20 cellular contexts compared by ENCODE assay signal in genomic region chr12:32331133-32331532, GRCh38.
DNase-seq lines count a peak whose midpoint lies in the region; ATAC-seq, FAIRE-seq and TF ChIP-seq lines count a peak whose summit lies in the region.
"Had no signal": no experiment of that assay in that cellular context is flagged by ENCODE, and none has a peak within 500 bp of the region (broad histone marks: within the 10 kb centered on the region; RNA-seq: fewer than 3 reads in every experiment).

No MANE protein-coding gene starts in this region.

- no peak overlapping the region for H3K4me3 Mint-ChIP-seq in activated T-helper 1 cell treated with anti-CD3 and anti-CD28 coated beads, Interleukin-12 subunit alpha, Interleukin-12 subunit beta, Interleukin-2, Interleukin-4 antibody, amounts not matched to agents 30 ng/mL and 10 ng/mL and 1 ng/mL, durations not matched to agents 14 hours and 24 hours and 36 hours
- H3K4me3 Mint-ChIP-seq: activated naive CD8-positive, alpha-beta T cell treated with anti-CD3 and anti-CD28 coated beads, Interleukin-2, amount 50 U/mL, for 24 hours; CD8-positive, alpha-beta memory T cell; neural progenitor cell had no signal

- no peak for ATAC-seq in GM18520 (IDR thresholded peaks at IDR 0.05; ENCODE audit: unreplicated experiment)
- ATAC-seq in HG03159 (IDR thresholded peaks at IDR 0.05; ENCODE audit: unreplicated experiment): no peak
- ATAC-seq in HG03175 (IDR thresholded peaks at IDR 0.05; ENCODE audit: unreplicated experiment): no peak
- ATAC-seq: activated naive CD8-positive, alpha-beta T cell treated with anti-CD3 and anti-CD28 coated beads, Interleukin-2, amount 50 U/mL, for 24 hours had no signal

- H3K27ac Mint-ChIP-seq in activated T-helper 1 cell treated with anti-CD3 and anti-CD28 coated beads, Interleukin-12 subunit alpha, Interleukin-12 subunit beta, Interleukin-2, Interleukin-4 antibody, amounts not matched to agents 30 ng/mL and 10 ng/mL and 1 ng/mL, durations not matched to agents 14 hours and 24 hours and 36 hours: no peak overlapping the region
- H3K27ac Mint-ChIP-seq: activated naive CD8-positive, alpha-beta T cell treated with anti-CD3 and anti-CD28 coated beads, Interleukin-2, amount 50 U/mL, for 24 hours; activated T-helper 2 cell treated with anti-CD3 and anti-CD28 coated beads, Interferon-gamma antibody, Interleukin-2, Interleukin-4, amounts not matched to agents 10 μg/mL and 5 μg/mL and 100 μg/mL, durations not matched to agents 14 hours and 24 hours and 36 hours; neural progenitor cell had no signal

- H3K9me3 Mint-ChIP-seq in activated T-helper 1 cell treated with anti-CD3 and anti-CD28 coated beads, Interleukin-12 subunit alpha, Interleukin-12 subunit beta, Interleukin-2, Interleukin-4 antibody, amounts not matched to agents 30 ng/mL and 10 ng/mL and 1 ng/mL, durations not matched to agents 14 hours and 24 hours and 36 hours: no peaks in the 10 kb centered on the region
- H3K9me3 Mint-ChIP-seq: activated naive CD8-positive, alpha-beta T cell treated with anti-CD3 and anti-CD28 coated beads, Interleukin-2, amount 50 U/mL, for 24 hours; activated T-helper 2 cell treated with anti-CD3 and anti-CD28 coated beads, Interferon-gamma antibody, Interleukin-2, Interleukin-4, amounts not matched to agents 10 μg/mL and 5 μg/mL and 100 μg/mL, durations not matched to agents 14 hours and 24 hours and 36 hours; CD8-positive, alpha-beta memory T cell had no signal

- TF ChIP-seq CTCF in bronchial epithelial cell (IDR thresholded peaks at IDR 0.05; ENCODE audit: insufficient read depth, low read length, severe bottlenecking): no peak

- H3K36me3 Mint-ChIP-seq in activated T-helper 1 cell treated with anti-CD3 and anti-CD28 coated beads, Interleukin-12 subunit alpha, Interleukin-12 subunit beta, Interleukin-2, Interleukin-4 antibody, amounts not matched to agents 30 ng/mL and 10 ng/mL and 1 ng/mL, durations not matched to agents 14 hours and 24 hours and 36 hours (ENCODE audit: low read depth): no peaks in the 10 kb centered on the region

- H3K4me3 ChIP-seq in bronchial epithelial cell (ENCODE audit: low read depth, low read length): no peak overlapping the region
- H3K4me3 ChIP-seq: neural progenitor cell, testis had no signal

- DNase-seq in A172 (ENCODE audit: low spot score) (peak; percentile 4), HPDE6-E6E7 (ENCODE audit: extremely low spot score) (peak; percentile 19), bronchial epithelial cell (ENCODE audit: low read depth) (peak; percentile 85), iPS-NIHi7 (ENCODE audit: extremely low spot score) (peak; percentile 14)
- no peak for DNase-seq in activated T-helper 1 cell treated with anti-CD3 and anti-CD28 coated beads, Interleukin-12 subunit alpha, Interleukin-12 subunit beta, Interleukin-2, Interleukin-4 antibody, amounts not matched to agents 30 ng/mL and 10 ng/mL and 1 ng/mL, durations not matched to agents 14 hours and 24 hours and 36 hours (ENCODE audit: low spot score)
- DNase-seq: activated naive CD8-positive, alpha-beta T cell treated with anti-CD3 and anti-CD28 coated beads, Interleukin-2, amount 50 U/mL, for 24 hours; caudate nucleus; CD8-positive, alpha-beta memory T cell; DND-41; H7; hypothalamus; Karpas-422; NCI-H1436; RPMI8226; testis had no signal

- no peak for FAIRE-seq in bronchial epithelial cell (lab: Jason Lieb, UNC)

- no peaks in the 10 kb centered on the region for H3K27me3 Mint-ChIP-seq in activated T-helper 1 cell treated with anti-CD3 and anti-CD28 coated beads, Interleukin-12 subunit alpha, Interleukin-12 subunit beta, Interleukin-2, Interleukin-4 antibody, amounts not matched to agents 30 ng/mL and 10 ng/mL and 1 ng/mL, durations not matched to agents 14 hours and 24 hours and 36 hours (ENCODE audit: insufficient read depth)
- H3K27me3 Mint-ChIP-seq: activated naive CD8-positive, alpha-beta T cell treated with anti-CD3 and anti-CD28 coated beads, Interleukin-2, amount 50 U/mL, for 24 hours; CD8-positive, alpha-beta memory T cell had no signal

- H3K27me3 ChIP-seq in bronchial epithelial cell (ENCODE audit: control insufficient read depth, insufficient read depth, low read length): no peaks in the 10 kb centered on the region
- H3K27me3 ChIP-seq: neural progenitor cell, testis had no signal

- H3K4me1 Mint-ChIP-seq in activated T-helper 1 cell treated with anti-CD3 and anti-CD28 coated beads, Interleukin-12 subunit alpha, Interleukin-12 subunit beta, Interleukin-2, Interleukin-4 antibody, amounts not matched to agents 30 ng/mL and 10 ng/mL and 1 ng/mL, durations not matched to agents 14 hours and 24 hours and 36 hours (ENCODE audit: low read depth): peaks cover 9% of the 10 kb centered on the region
- H3K4me1 Mint-ChIP-seq: activated naive CD8-positive, alpha-beta T cell treated with anti-CD3 and anti-CD28 coated beads, Interleukin-2, amount 50 U/mL, for 24 hours had no signal

- peaks cover 2% of the 10 kb centered on the region for H3K36me3 ChIP-seq in bronchial epithelial cell (ENCODE audit: control insufficient read depth, insufficient read depth, low read length)
- H3K36me3 ChIP-seq: neural progenitor cell had no signal

- intact Hi-C loops in activated T-helper 1 cell treated with anti-CD3 and anti-CD28 coated beads, Interleukin-12 subunit alpha, Interleukin-12 subunit beta, Interleukin-2, Interleukin-4 antibody, amounts not matched to agents 30 ng/mL and 10 ng/mL and 1 ng/mL, durations not matched to agents 14 hours and 24 hours and 36 hours (cut with micrococcal nuclease): no loop called here
